ENCODE assay signal across 8 cellular contexts in genomic region chr2:219457784-219458369, GRCh38. TPM values are rescaled to one million over a fixed set of nuclear protein-coding genes. Genes with fewer than 3 reads are reported as not detected.
DNase-seq lines count a peak whose midpoint lies in the region; ATAC-seq, FAIRE-seq and TF ChIP-seq lines count a peak whose summit lies in the region.

No MANE protein-coding gene starts in this region.

- WGBS in smooth muscle cell (ENCODE audit: low lambda C conversion rate), result 77% methylated on average over 5 of the region's 5 CpGs
- whole genome bisulfite sequencing in body of pancreas, 2 donors, result 66 to 75% methylated on average over 5 of the region's 5 CpGs

- no peaks in the 10 kb centered on the region for H3K9me2 ChIP-seq in OCI-LY1 (ENCODE audit: low read depth, low read length)

- H3K79me2 ChIP-seq in OCI-LY1 (ENCODE audit: insufficient read depth, low read length) (no peaks in the 10 kb centered on the region), smooth muscle cell (ENCODE audit: low read depth) (no peaks in the 10 kb centered on the region)

- no peak overlapping the region for H2AFZ ChIP-seq in OCI-LY1 (ENCODE audit: low read length)
- H2AFZ ChIP-seq in smooth muscle cell (ENCODE audit: low read depth), result no peak overlapping the region

- H3K4me3 ChIP-seq in OCI-LY1 (ENCODE audit: low read depth, low read length, poor library complexity, severe bottlenecking) (no peak overlapping the region), left ventricle myocardium inferior (no peak overlapping the region), smooth muscle cell (no peak overlapping the region), body of pancreas (no peak overlapping the region)

- H3K4me1 ChIP-seq in OCI-LY1 (ENCODE audit: insufficient read depth, low read length, severe bottlenecking) (no peaks in the 10 kb centered on the region), left ventricle myocardium inferior (peaks cover 59% of the 10 kb centered on the region), smooth muscle cell (ENCODE audit: low read depth) (peaks cover 33% of the 10 kb centered on the region), body of pancreas (peaks cover 6% of the 10 kb centered on the region)

- H3K4me2 ChIP-seq in OCI-LY1 (ENCODE audit: low read length) (no peak overlapping the region), smooth muscle cell (no peak overlapping the region)

- no peak for ATAC-seq in body of pancreas

- no peak for FAIRE-seq in D721Med (lab: Jason Lieb, UNC)

- H4K20me1 ChIP-seq in OCI-LY1 (ENCODE audit: insufficient read depth, low read length), result no peaks in the 10 kb centered on the region
- H4K20me1 ChIP-seq in smooth muscle cell (ENCODE audit: low read depth), result peaks cover 4% of the 10 kb centered on the region

- TF ChIP-seq POLR2A in body of pancreas (IDR thresholded peaks at IDR 0.05), result no peak

- H3K27me3 ChIP-seq in OCI-LY1 (ENCODE audit: insufficient read depth, low read length), result no peaks in the 10 kb centered on the region; the same call in 1 of the 2 replicates
- H3K27me3 ChIP-seq in left ventricle myocardium inferior (ENCODE audit: low read depth), result peaks cover 21% of the 10 kb centered on the region
- H3K27me3 ChIP-seq in smooth muscle cell (ENCODE audit: low read depth), result no peaks in the 10 kb centered on the region
- no peaks in the 10 kb centered on the region for H3K27me3 ChIP-seq in body of pancreas

- H3K9ac ChIP-seq in OCI-LY1 (ENCODE audit: low read length), result no peak overlapping the region
- H3K9ac ChIP-seq in smooth muscle cell (ENCODE audit: low read depth), result no peak overlapping the region

- H3K36me3 ChIP-seq in OCI-LY1 (ENCODE audit: insufficient read depth, low read length), result no peaks in the 10 kb centered on the region
- peaks cover 9% of the 10 kb centered on the region for H3K36me3 ChIP-seq in left ventricle myocardium inferior
- no peaks in the 10 kb centered on the region for H3K36me3 ChIP-seq in smooth muscle cell (ENCODE audit: low read depth)
- H3K36me3 ChIP-seq in body of pancreas (replicated peaks in 1 of 2; ENCODE audit: insufficient read depth in 1 of 2, low read depth in 2 of 2), result no peaks in the 10 kb centered on the region

- DNase-seq in stimulated activated CD4-positive, alpha-beta T cell treated with anti-CD3 and anti-CD28 coated beads, Interleukin-15, amount 100 ng/mL, for 24 hours, result peak; percentile 25
- DNase-seq in stimulated activated CD4-positive, alpha-beta T cell treated with anti-CD3 and anti-CD28 coated beads, Interleukin-2, amount 100 ng/mL, for 24 hours, result no peak
- DNase-seq in left ventricle myocardium inferior, result no peak
- DNase-seq in smooth muscle cell (lab: John Stamatoyannopoulos, UW; ENCODE audit: unreplicated experiment), result no peak
- DNase-seq in body of pancreas, result no peak
- no peak for DNase-seq in NCI-H226
- no peak for DNase-seq in D721Med (ENCODE audit: insufficient read length, low spot score)

- intact Hi-C loops in left ventricle myocardium inferior (cut with micrococcal nuclease) (loop anchor here (10.0 kb wide), 1 partner anchor 67 kb away; no protein-coding TSS in a partner anchor), body of pancreas (cut with DNase I) (no loop called here)

- TF ChIP-seq CTCF in OCI-LY1 (IDR thresholded peaks at IDR 0.05; ENCODE audit: low read length) (peak; percentile 48; the same call in 1 of the 2 replicates), left ventricle myocardium inferior (IDR thresholded peaks at IDR 0.05; ENCODE audit: borderline replicate concordance) (peak; percentile 29), smooth muscle cell (IDR thresholded peaks at IDR 0.05; ENCODE audit: borderline replicate concordance, insufficient read depth, poor library complexity, severe bottlenecking) (no peak), body of pancreas (IDR thresholded peaks at IDR 0.05) (no peak), D721Med (IDR thresholded peaks at IDR 0.05; ENCODE audit: insufficient read depth, missing control alignments) (no peak)

- no peaks in the 10 kb centered on the region for H3F3A ChIP-seq in OCI-LY1 (ENCODE audit: insufficient read depth, low read length)
- peaks cover 12% of the 10 kb centered on the region for H3F3A ChIP-seq in smooth muscle cell (ENCODE audit: low read depth)

- H3K27ac ChIP-seq in OCI-LY1 (ENCODE audit: low read depth, low read length, poor library complexity, severe bottlenecking), result no peak overlapping the region
- peak overlapping the region; percentile 87 for H3K27ac ChIP-seq in left ventricle myocardium inferior (replicated peaks)
- no peak overlapping the region for H3K27ac ChIP-seq in smooth muscle cell (ENCODE audit: low read depth)
- H3K27ac ChIP-seq in body of pancreas, result no peak overlapping the region

- H3K9me3 ChIP-seq in OCI-LY1 (ENCODE audit: low read length) (no peaks in the 10 kb centered on the region), left ventricle myocardium inferior (replicated peaks) (no peaks in the 10 kb centered on the region), smooth muscle cell (replicated peaks; ENCODE audit: low read depth) (no peaks in the 10 kb centered on the region), body of pancreas (no peaks in the 10 kb centered on the region)

RNA-seq across cellular contexts. Expression of gene SPEG, which starts 23.2 kb away (rescaled TPM):
- total RNA-seq in left ventricle myocardium inferior (145 TPM), smooth muscle cell (14.9 and 38.8 TPM in 2 replicates), body of pancreas (1 to 10 TPM; 2.9 to 3.6 TPM)
- polyA plus RNA-seq in smooth muscle cell, result 37.8 and 40.5 TPM in 2 replicates

RNA-seq across cellular contexts. Expression of gene DES, which starts 39.7 kb away (rescaled TPM):
- total RNA-seq in left ventricle myocardium inferior, result 15,954 TPM
- 103 and 127 TPM in 2 replicates for total RNA-seq in smooth muscle cell
- 106 and 109 TPM in 2 replicates for polyA plus RNA-seq in smooth muscle cell
- total RNA-seq in body of pancreas, result 10 to 100 TPM; 12.7 to 23.1 TPM

RNA-seq across cellular contexts. Expression of gene GMPPA, which starts 40.8 kb away (rescaled TPM):
- total RNA-seq in left ventricle myocardium inferior (22.0 TPM), smooth muscle cell (52.2 and 59.3 TPM in 2 replicates), body of pancreas (10 to 100 TPM; 40.5 to 57.4 TPM)
- polyA plus RNA-seq in smooth muscle cell, result 77.8 and 81.7 TPM in 2 replicates

RNA-seq across cellular contexts. Expression of gene ASIC4, which starts 56.4 kb away (rescaled TPM):
- not detected for total RNA-seq in left ventricle myocardium inferior
- 0.49 TPM in 1 of 2 replicates, not detected in the other for total RNA-seq in smooth muscle cell
- 0.32 and 1.7 TPM in 2 replicates for polyA plus RNA-seq in smooth muscle cell
- not detected for total RNA-seq in body of pancreas

Comparison
In these comparisons a context has a peak if more than half of its experiments do, and no peak if none do; other contexts are left out.
1. CTCF ChIP-seq: peak in OCI-LY1 (single experiment) and left ventricle myocardium inferior (single experiment); none in smooth muscle cell (single experiment), body of pancreas (0 of 7) and D721Med (single experiment).
2. RNA of gene DES, which starts 39.7 kb away (total RNA-seq): 15,954 TPM in left ventricle myocardium inferior (single experiment); 103 to 127 TPM in smooth muscle cell and 12.7 to 23.1 TPM in body of pancreas; every median in the first group is over 100 times any median in the second.